In the genomic region with DNA sequence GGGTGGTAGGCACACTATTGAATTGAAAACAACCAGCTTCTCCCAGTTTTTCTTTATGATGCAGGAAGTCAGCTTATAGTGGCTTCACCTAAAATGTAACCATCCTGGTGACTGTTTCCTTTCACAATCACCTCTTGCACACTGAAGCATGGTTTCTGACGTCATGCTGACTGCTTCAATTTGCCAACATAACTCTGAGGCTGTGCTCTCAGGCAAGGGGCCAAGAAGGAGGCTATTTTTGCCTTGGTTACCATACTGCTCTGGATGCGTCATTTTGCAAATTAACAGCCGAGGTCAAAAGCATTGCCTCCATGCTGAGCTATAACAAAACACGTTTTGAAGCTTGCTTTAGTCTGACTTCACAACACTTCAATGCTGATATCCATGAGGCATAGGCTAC, we compare ENCODE assay signal across 14 cellular contexts.
DNase-seq lines count a peak whose midpoint lies in the region; ATAC-seq and TF ChIP-seq lines count a peak whose summit lies in the region.
"Had no signal": no experiment of that assay in that cellular context is flagged by ENCODE, and none has a peak within 500 bp of the region (broad histone marks: within the 10 kb centered on the region; RNA-seq: fewer than 3 reads in every experiment).

No MANE protein-coding gene starts in this region.

- no peak overlapping the region for H2AK5ac ChIP-seq in neuronal stem cell (ENCODE audit: low read depth, low read length)

- no peaks in the 10 kb centered on the region for H3K79me2 ChIP-seq in GM23248 (ENCODE audit: insufficient read depth)

- H3K27me3 ChIP-seq in GM23248 (replicated peaks; ENCODE audit: insufficient read depth): no peaks in the 10 kb centered on the region
- H3K27me3 ChIP-seq in neuronal stem cell (ENCODE audit: control insufficient read depth in 3 of 3, insufficient read depth in 3 of 3, low read depth in 1 of 3, low read length in 3 of 3): no peaks in the 10 kb centered on the region

- no peak for TF ChIP-seq CTCF in epithelial cell of proximal tubule (conservative IDR thresholded peaks at IDR 0.05; ENCODE audit: low read depth, low read length)

- no peak for ATAC-seq in GM21528 (IDR thresholded peaks at IDR 0.05; ENCODE audit: low FRiP score, unreplicated experiment)
- no peak for ATAC-seq in HG03139 (IDR thresholded peaks at IDR 0.05; ENCODE audit: unreplicated experiment)
- ATAC-seq in GM21515 (IDR thresholded peaks at IDR 0.05; ENCODE audit: unreplicated experiment): no peak

- H3K4ac ChIP-seq in neuronal stem cell (ENCODE audit: low read length): no peak overlapping the region

- DNase-seq in GM23248 (peak; percentile 55), NOMO-1 treated with dmso at 0.1 percent for 144 hours (lab: John Stamatoyannopoulos, UW; ENCODE audit: unreplicated experiment) (peak; percentile 11), epithelial cell of proximal tubule (ENCODE audit: low read depth) (peak; percentile 79), neuronal stem cell (ENCODE audit: low spot score) (no peak), DMS114 treated with DMSO at 0.1 percent for 48 hours (lab: John Stamatoyannopoulos, UW; ENCODE audit: unreplicated experiment) (no peak)
- DNase-seq: activated CD4-positive, alpha-beta memory T cell treated with anti-CD3 and anti-CD28 coated beads, Interleukin-2, amount 10 ng/mL, durations not matched to agents 7 days and 5 days; aorta; glutamatergic neuron; mesendoderm; NCI-H187; stimulated activated naive CD4-positive, alpha-beta T cell had no signal

- no peak overlapping the region for H4K91ac ChIP-seq in neuronal stem cell (ENCODE audit: low read depth, low read length, poor library complexity)

- H2AFZ ChIP-seq in GM23248 (no peak overlapping the region), neuronal stem cell (ENCODE audit: low read length) (peak overlapping the region; percentile 77)

- H3K4me2 ChIP-seq in GM23248 (ENCODE audit: unreplicated experiment): no peak overlapping the region
- no peak overlapping the region for H3K4me2 ChIP-seq in neuronal stem cell (ENCODE audit: insufficient read depth, low read length, poor library complexity, severe bottlenecking)

- H2BK12ac ChIP-seq in neuronal stem cell (ENCODE audit: low read length): no peak overlapping the region

- H4K20me1 ChIP-seq in GM23248 (ENCODE audit: insufficient read depth): no peaks in the 10 kb centered on the region

- no peaks in the 10 kb centered on the region for H3K79me1 ChIP-seq in neuronal stem cell (ENCODE audit: low read depth, low read length)

- H3K9me3 ChIP-seq in GM23248 (ENCODE audit: low read depth) (no peaks in the 10 kb centered on the region), neuronal stem cell (replicated peaks in 1 of 2; ENCODE audit: control insufficient read depth in 2 of 2, insufficient read depth in 1 of 2, low read depth in 1 of 2, low read length in 2 of 2) (no peaks in the 10 kb centered on the region)

- no peak overlapping the region for H3K27ac ChIP-seq in GM23248
- H3K27ac ChIP-seq in neuronal stem cell (replicated peaks; ENCODE audit: low read length): no peak overlapping the region

- no peak overlapping the region for H2BK5ac ChIP-seq in neuronal stem cell (ENCODE audit: low read length)

- H3F3A ChIP-seq in GM23248 (ENCODE audit: insufficient read depth): no peaks in the 10 kb centered on the region

- 7 to 11% methylated on average over 4 of the region's 4 CpGs for WGBS in GM23248 (ENCODE audit: low coverage in 1 of 2, low lambda C conversion rate in 2 of 2, missing lambda C conversion rate in 2 of 2), 2 experiments
- WGBS in neuronal stem cell (ENCODE audit: extremely low coverage in 2 of 2, insufficient read length in 2 of 2, insufficient replicate concordance in 1 of 2), 2 donors: no CpG with 5 or more reads among the region's 4 CpGs

- no peaks in the 10 kb centered on the region for H3K9me2 ChIP-seq in GM23248 (ENCODE audit: insufficient read depth)

- H3K4me1 ChIP-seq in GM23248 (ENCODE audit: insufficient read depth) (no peaks in the 10 kb centered on the region), neuronal stem cell (ENCODE audit: control insufficient read depth in 2 of 2, insufficient read depth in 1 of 2, low read depth in 1 of 2, low read length in 2 of 2) (peaks cover 5 to 23% of the 10 kb centered on the region in 2 donors)

- no peak overlapping the region for H3K23ac ChIP-seq in neuronal stem cell (ENCODE audit: low read depth, low read length, poor library complexity)

- H3K9ac ChIP-seq in GM23248 (no peak overlapping the region), neuronal stem cell (ENCODE audit: low read depth, low read length, poor library complexity) (no peak overlapping the region)

- H4K8ac ChIP-seq in neuronal stem cell (ENCODE audit: low read depth, low read length): no peak overlapping the region

- H3K14ac ChIP-seq in neuronal stem cell (ENCODE audit: low read length): no peak overlapping the region

- H3K36me3 ChIP-seq in GM23248 (ENCODE audit: low read depth) (no peaks in the 10 kb centered on the region), neuronal stem cell (replicated peaks in 1 of 2; ENCODE audit: control insufficient read depth in 2 of 2, insufficient read depth in 2 of 2, low read length in 2 of 2) (no peaks in the 10 kb centered on the region)

- no peak overlapping the region for H3K18ac ChIP-seq in neuronal stem cell (ENCODE audit: low read length)

- no peak overlapping the region for H3K4me3 ChIP-seq in GM23248
- H3K4me3 ChIP-seq in epithelial cell of proximal tubule (ENCODE audit: low read depth, low read length): no peak overlapping the region
- no peak overlapping the region for H3K4me3 ChIP-seq in neuronal stem cell (ENCODE audit: low read length in 2 of 2)

- in situ Hi-C loops in GM23248 (cut with MboI): no loop called here

- no peak overlapping the region for H2BK15ac ChIP-seq in neuronal stem cell (ENCODE audit: low read length)

- no peak overlapping the region for H2BK120ac ChIP-seq in neuronal stem cell (ENCODE audit: low read depth, low read length)

Comparison
In these comparisons a context has a peak if more than half of its experiments do, and no peak if none do; other contexts are left out.
1. DNase-seq: peak in GM23248 (single experiment), NOMO-1 treated with dmso at 0.1 percent for 144 hours (single experiment) and epithelial cell of proximal tubule (single experiment); none in neuronal stem cell (single experiment) and DMS114 treated with DMSO at 0.1 percent for 48 hours (single experiment).